ENCODE assay signal across 8 cellular contexts in the genomic region with DNA sequence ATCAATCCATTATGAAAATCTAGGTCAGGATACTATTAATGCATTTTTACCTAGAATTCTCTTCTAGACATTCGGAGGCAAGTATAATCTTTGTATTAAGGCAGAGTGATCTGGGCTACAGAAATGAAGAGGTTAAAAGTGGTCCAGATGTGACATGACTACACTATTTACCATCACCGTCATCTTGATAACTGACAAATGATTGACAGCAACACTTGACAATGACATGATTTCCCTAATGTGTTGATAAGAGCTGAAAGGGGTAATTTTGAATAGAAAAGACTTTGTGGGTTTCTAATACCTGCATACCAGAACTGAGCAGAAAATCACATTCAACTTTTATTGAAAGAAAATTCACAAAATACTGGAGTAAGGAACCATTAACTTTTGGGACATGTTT.
"Had no signal": no experiment of that assay in that cellular context is flagged by ENCODE, and none has a peak within 500 bp of the region (broad histone marks: within the 10 kb centered on the region; RNA-seq: fewer than 3 reads in every experiment).

No MANE protein-coding gene starts in this region.

- H3K27me3 Mint-ChIP-seq: IgD-negative memory B cell had no signal

- H3K4me3 Mint-ChIP-seq: IgD-negative memory B cell had no signal

- H3K27ac ChIP-seq: HL-60, KMS-11 had no signal

- DNase-seq: IMR-90, KBM-7, KG1 had no signal

- H3K4me3 ChIP-seq: K562 had no signal

- ATAC-seq: HepG2, K562 had no signal

- H3K4me1 Mint-ChIP-seq: IgD-negative memory B cell had no signal

- H3K36me3 Mint-ChIP-seq: IgD-negative memory B cell had no signal

- H3K9ac ChIP-seq: KMS-11 had no signal

- H3K4me2 ChIP-seq: KMS-11 had no signal

- H3K27ac Mint-ChIP-seq: IgD-negative memory B cell had no signal
